ENCODE assay signal across 1 cellular context in genomic region chr10:15088428-15089261, GRCh38.
TF ChIP-seq lines count a peak whose summit lies in the region.

ACBD7 (minus strand) TSS chr10:15088776; CDS start chr10:15088728, 48 bp downstream.

TF ChIP-seq in HEK293, 187 proteins besides CTCF, POLR2A, EP300 and RAD21 (continued from another document and continues in another):
- TF ChIP-seq, protein P1, sequence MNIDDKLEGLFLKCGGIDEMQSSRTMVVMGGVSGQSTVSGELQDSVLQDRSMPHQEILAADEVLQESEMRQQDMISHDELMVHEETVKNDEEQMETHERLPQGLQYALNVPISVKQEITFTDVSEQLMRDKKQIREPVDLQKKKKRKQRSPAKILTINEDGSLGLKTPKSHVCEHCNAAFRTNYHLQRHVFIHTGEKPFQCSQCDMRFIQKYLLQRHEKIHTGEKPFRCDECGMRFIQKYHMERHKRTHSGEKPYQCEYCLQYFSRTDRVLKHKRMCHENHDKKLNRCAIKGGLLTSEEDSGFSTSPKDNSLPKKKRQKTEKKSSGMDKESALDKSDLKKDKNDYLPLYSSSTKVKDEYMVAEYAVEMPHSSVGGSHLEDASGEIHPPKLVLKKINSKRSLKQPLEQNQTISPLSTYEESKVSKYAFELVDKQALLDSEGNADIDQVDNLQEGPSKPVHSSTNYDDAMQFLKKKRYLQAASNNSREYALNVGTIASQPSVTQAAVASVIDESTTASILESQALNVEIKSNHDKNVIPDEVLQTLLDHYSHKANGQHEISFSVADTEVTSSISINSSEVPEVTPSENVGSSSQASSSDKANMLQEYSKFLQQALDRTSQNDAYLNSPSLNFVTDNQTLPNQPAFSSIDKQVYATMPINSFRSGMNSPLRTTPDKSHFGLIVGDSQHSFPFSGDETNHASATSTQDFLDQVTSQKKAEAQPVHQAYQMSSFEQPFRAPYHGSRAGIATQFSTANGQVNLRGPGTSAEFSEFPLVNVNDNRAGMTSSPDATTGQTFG (tag by site-specific recombination; IDR thresholded peaks at IDR 0.05; ENCODE audit: borderline replicate concordance) = no peak
- TF ChIP-seq ZNF449 (tag by site-specific recombination; IDR thresholded peaks at IDR 0.05) (peak; percentile 51; the same call in 1 of the 2 replicates), ZNF600 (tag by site-specific recombination; IDR thresholded peaks at IDR 0.05) (peak; percentile 92), RBAK (tag by site-specific recombination; IDR thresholded peaks at IDR 0.05) (no peak), SP7 (tag by site-specific recombination; IDR thresholded peaks at IDR 0.05) (peak; percentile 76), ZFP69B (tag by site-specific recombination; IDR thresholded peaks at IDR 0.05) (0 out of 2 replicates have a peak, but pooled peaks have one; percentile 42), ZNF404 (tag by site-specific recombination; IDR thresholded peaks at IDR 0.05) (no peak), ZNF791 (tag by site-specific recombination; IDR thresholded peaks at IDR 0.05) (no peak), ZNF155 (tag by site-specific recombination; IDR thresholded peaks at IDR 0.05) (no peak), ZNF324 (tag by site-specific recombination; IDR thresholded peaks at IDR 0.05) (0 out of 2 replicates have a peak, but pooled peaks have one; percentile 56), ZBTB11 (tag by site-specific recombination; conservative IDR thresholded peaks at IDR 0.05; ENCODE audit: low read depth) (peak; percentile 80), ZNF501 (tag by site-specific recombination; IDR thresholded peaks at IDR 0.05) (peak; percentile 90; the same call in 1 of the 2 replicates), HIC1 (tag by site-specific recombination; IDR thresholded peaks at IDR 0.05) (peak; percentile 60), ZSCAN30 (tag by site-specific recombination; IDR thresholded peaks at IDR 0.05) (peak; percentile 52; the same call in 1 of the 2 replicates), YY1 (tag by site-specific recombination; IDR thresholded peaks at IDR 0.05) (peak; percentile 55; the same call in 1 of the 2 replicates), KLF10 (tag by site-specific recombination; IDR thresholded peaks at IDR 0.05) (peak; percentile 83), ZNF473 (tag by site-specific recombination; IDR thresholded peaks at IDR 0.05) (no peak), KLF1 (tag by site-specific recombination; IDR thresholded peaks at IDR 0.05) (peak; percentile 70), ZNF394 (tag by site-specific recombination; IDR thresholded peaks at IDR 0.05; ENCODE audit: borderline replicate concordance) (peak; percentile 78), ZNF664 (tag by site-specific recombination; IDR thresholded peaks at IDR 0.05) (no peak), GLIS2 (tag by site-specific recombination; IDR thresholded peaks at IDR 0.05) (peak; percentile 96), ZNF280C (tag by site-specific recombination; IDR thresholded peaks at IDR 0.05) (no peak), ZNF211 (tag by site-specific recombination; IDR thresholded peaks at IDR 0.05; ENCODE audit: low read depth) (no peak), ZNF10 (tag by site-specific recombination; IDR thresholded peaks at IDR 0.05) (peak; percentile 46; the same call in 1 of the 2 replicates)
- TF ChIP-seq, protein P2, sequence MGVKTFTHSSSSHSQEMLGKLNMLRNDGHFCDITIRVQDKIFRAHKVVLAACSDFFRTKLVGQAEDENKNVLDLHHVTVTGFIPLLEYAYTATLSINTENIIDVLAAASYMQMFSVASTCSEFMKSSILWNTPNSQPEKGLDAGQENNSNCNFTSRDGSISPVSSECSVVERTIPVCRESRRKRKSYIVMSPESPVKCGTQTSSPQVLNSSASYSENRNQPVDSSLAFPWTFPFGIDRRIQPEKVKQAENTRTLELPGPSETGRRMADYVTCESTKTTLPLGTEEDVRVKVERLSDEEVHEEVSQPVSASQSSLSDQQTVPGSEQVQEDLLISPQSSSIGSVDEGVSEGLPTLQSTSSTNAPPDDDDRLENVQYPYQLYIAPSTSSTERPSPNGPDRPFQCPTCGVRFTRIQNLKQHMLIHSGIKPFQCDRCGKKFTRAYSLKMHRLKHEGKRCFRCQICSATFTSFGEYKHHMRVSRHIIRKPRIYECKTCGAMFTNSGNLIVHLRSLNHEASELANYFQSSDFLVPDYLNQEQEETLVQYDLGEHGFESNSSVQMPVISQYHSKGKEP (tag by site-specific recombination; IDR thresholded peaks at IDR 0.05) = peak; percentile 25; the same call in 1 of the 2 replicates
- TF ChIP-seq, protein P3, sequence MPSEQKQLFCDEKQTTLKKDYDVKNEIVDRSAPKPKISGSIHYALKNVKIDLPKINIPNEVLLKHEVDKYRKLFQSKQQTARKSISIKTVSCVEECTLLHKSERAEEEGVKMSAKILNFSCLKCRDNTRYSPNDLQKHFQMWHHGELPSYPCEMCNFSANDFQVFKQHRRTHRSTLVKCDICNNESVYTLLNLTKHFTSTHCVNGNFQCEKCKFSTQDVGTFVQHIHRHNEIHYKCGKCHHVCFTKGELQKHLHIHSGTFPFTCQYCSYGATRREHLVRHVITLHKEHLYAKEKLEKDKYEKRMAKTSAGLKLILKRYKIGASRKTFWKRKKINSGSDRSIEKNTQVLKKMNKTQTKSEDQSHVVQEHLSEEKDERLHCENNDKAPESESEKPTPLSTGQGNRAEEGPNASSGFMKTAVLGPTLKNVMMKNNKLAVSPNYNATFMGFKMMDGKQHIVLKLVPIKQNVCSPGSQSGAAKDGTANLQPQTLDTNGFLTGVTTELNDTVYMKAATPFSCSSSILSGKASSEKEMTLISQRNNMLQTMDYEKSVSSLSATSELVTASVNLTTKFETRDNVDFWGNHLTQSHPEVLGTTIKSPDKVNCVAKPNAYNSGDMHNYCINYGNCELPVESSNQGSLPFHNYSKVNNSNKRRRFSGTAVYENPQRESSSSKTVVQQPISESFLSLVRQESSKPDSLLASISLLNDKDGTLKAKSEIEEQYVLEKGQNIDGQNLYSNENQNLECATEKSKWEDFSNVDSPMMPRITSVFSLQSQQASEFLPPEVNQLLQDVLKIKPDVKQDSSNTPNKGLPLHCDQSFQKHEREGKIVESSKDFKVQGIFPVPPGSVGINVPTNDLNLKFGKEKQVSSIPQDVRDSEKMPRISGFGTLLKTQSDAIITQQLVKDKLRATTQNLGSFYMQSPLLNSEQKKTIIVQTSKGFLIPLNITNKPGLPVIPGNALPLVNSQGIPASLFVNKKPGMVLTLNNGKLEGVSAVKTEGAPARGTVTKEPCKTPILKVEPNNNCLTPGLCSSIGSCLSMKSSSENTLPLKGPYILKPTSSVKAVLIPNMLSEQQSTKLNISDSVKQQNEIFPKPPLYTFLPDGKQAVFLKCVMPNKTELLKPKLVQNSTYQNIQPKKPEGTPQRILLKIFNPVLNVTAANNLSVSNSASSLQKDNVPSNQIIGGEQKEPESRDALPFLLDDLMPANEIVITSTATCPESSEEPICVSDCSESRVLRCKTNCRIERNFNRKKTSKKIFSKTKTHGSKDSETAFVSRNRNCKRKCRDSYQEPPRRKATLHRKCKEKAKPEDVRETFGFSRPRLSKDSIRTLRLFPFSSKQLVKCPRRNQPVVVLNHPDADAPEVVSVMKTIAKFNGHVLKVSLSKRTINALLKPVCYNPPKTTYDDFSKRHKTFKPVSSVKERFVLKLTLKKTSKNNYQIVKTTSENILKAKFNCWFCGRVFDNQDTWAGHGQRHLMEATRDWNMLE (tag by site-specific recombination; conservative IDR thresholded peaks at IDR 0.05; ENCODE audit: low read depth) = 0 out of 2 replicates have a peak, but pooled peaks have one; percentile 22
- TF ChIP-seq, protein P4, sequence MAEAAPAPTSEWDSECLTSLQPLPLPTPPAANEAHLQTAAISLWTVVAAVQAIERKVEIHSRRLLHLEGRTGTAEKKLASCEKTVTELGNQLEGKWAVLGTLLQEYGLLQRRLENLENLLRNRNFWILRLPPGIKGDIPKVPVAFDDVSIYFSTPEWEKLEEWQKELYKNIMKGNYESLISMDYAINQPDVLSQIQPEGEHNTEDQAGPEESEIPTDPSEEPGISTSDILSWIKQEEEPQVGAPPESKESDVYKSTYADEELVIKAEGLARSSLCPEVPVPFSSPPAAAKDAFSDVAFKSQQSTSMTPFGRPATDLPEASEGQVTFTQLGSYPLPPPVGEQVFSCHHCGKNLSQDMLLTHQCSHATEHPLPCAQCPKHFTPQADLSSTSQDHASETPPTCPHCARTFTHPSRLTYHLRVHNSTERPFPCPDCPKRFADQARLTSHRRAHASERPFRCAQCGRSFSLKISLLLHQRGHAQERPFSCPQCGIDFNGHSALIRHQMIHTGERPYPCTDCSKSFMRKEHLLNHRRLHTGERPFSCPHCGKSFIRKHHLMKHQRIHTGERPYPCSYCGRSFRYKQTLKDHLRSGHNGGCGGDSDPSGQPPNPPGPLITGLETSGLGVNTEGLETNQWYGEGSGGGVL (tag by site-specific recombination; IDR thresholded peaks at IDR 0.05) = peak; percentile 85
- TF ChIP-seq, protein P5, sequence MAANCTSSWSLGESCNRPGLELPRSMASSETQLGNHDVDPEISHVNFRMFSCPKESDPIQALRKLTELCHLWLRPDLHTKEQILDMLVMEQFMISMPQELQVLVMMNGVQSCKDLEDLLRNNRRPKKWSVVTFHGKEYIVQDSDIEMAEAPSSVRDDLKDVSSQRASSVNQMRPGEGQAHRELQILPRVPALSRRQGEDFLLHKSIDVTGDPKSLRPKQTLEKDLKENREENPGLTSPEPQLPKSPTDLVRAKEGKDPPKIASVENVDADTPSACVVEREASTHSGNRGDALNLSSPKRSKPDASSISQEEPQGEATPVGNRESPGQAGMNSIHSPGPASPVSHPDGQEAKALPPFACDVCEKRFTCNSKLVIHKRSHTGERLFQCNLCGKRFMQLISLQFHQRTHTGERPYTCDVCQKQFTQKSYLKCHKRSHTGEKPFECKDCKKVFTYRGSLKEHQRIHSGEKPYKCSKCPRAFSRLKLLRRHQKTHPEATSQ (tag by site-specific recombination; IDR thresholded peaks at IDR 0.05) = peak; percentile 69; the same call in 1 of the 2 replicates
- TF ChIP-seq, protein P6, sequence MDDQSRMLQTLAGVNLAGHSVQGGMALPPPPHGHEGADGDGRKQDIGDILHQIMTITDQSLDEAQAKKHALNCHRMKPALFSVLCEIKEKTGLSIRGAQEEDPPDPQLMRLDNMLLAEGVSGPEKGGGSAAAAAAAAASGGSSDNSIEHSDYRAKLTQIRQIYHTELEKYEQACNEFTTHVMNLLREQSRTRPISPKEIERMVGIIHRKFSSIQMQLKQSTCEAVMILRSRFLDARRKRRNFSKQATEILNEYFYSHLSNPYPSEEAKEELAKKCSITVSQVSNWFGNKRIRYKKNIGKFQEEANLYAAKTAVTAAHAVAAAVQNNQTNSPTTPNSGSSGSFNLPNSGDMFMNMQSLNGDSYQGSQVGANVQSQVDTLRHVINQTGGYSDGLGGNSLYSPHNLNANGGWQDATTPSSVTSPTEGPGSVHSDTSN (CRISPR knock-in tag; IDR thresholded peaks at IDR 0.05) = peak; percentile 56; the same call in 1 of the 2 replicates
